24 cellular contexts compared by ENCODE assay signal in the genomic region with DNA sequence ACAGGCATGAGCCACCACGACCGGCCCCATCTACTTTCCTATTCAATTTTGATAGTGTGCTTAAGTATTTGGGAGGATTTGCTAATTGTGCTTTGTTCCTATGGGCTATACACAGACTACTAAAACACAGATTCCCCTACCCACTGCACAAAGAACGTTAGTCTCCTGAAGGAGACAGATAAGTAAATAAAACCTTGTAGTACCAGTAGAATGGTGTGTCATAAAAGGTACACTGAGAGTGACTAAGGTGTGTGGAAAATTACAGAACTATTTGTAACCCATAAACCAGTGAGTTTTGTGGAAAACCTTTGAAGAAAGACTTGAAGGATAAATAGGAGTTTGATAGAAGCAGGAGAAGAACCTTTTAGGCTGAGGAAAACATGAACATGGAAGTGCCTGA.
DNase-seq lines count a peak whose midpoint lies in the region; ATAC-seq and TF ChIP-seq lines count a peak whose summit lies in the region.
"Had no signal": no experiment of that assay in that cellular context is flagged by ENCODE, and none has a peak within 500 bp of the region (broad histone marks: within the 10 kb centered on the region; RNA-seq: fewer than 3 reads in every experiment).

No MANE protein-coding gene starts in this region.

- no peaks in the 10 kb centered on the region for H3F3A ChIP-seq in PC-3 (ENCODE audit: low read length, unreplicated experiment)

- no peak overlapping the region for H3K9ac ChIP-seq in PC-3 (ENCODE audit: low read length)
- H3K9ac ChIP-seq: BLaER1 had no signal

- CTCF ChIA-PET in PC-3 (lab: Charles Lee): no interaction called here

- H3K79me2 ChIP-seq in PC-3 (ENCODE audit: low read length): no peaks in the 10 kb centered on the region

- 0 out of 2 replicates have a peak overlapping the region, but pooled peaks have one; percentile 1 for H3K4me2 ChIP-seq in PC-3 (ENCODE audit: low read length)
- H3K4me2 ChIP-seq: BLaER1 had no signal

- POLR2A ChIA-PET in PC-3 (lab: Charles Lee; ENCODE audit: unreplicated experiment): no interaction called here

- peaks cover 12% of the 10 kb centered on the region for H3K4me1 ChIP-seq in PC-3 (ENCODE audit: insufficient read depth, low read length)
- H3K4me1 ChIP-seq: BE2C, BLaER1 had no signal

- no peaks in the 10 kb centered on the region for H4K20me1 ChIP-seq in PC-3 (ENCODE audit: low read length)
- H4K20me1 ChIP-seq: BLaER1 had no signal

- intact Hi-C loops in PC-3 (cut with micrococcal nuclease): no loop called here
- intact Hi-C loops in left colon (cut with DNase I, micrococcal nuclease): no loop called here
- intact Hi-C loops in posterior cingulate gyrus (cut with DNase I): no loop called here

- no peaks in the 10 kb centered on the region for H3K9me2 ChIP-seq in PC-3 (replicated peaks; ENCODE audit: low read length)

- H3K36me3 ChIP-seq in PC-3 (ENCODE audit: low read depth, low read length): peaks cover 13% of the 10 kb centered on the region
- H3K36me3 ChIP-seq: BE2C had no signal

- DNase-seq in HuH-7 (ENCODE audit: low spot score) (peak; percentile 31), PC-3 (peak; percentile 69), epithelial cell of esophagus (ENCODE audit: low read depth) (peak; percentile 17), left colon (no peak), G401 (ENCODE audit: low spot score) (no peak), posterior cingulate gyrus (no peak), NCI-H510A (lab: John Stamatoyannopoulos, UW) (no peak)
- no peak for DNase-seq in activated CD4-positive, alpha-beta T cell treated with anti-CD3 and anti-CD28 coated beads, Interleukin-2, amount 50 U/mL, for 1 hour
- DNase-seq: 8988T; ACHN; BE2C; C1 segment of cervical spinal cord; CD4-positive, alpha-beta memory T cell; CD4-positive, CD25-positive, alpha-beta regulatory T cell; CD8-positive, alpha-beta memory T cell; COR-L47; DMS 273 treated with DMSO at 0.1 percent for 48 hours; DMS153; DMS53; DMS79; DND-41; EL; GF-D8 had no signal

- no TSS peak for BruUV-seq in PC-3 (replicated peaks; lab: Mats Ljungman, UMichigan)

- H3K4me3 ChIP-seq in PC-3 (ENCODE audit: low read length) (no peak overlapping the region), epithelial cell of esophagus (ENCODE audit: low read length) (no peak overlapping the region)
- H3K4me3 ChIP-seq: BLaER1 had no signal

- no peak overlapping the region for H3K27ac ChIP-seq in PC-3 (ENCODE audit: low read length)
- H3K27ac ChIP-seq: BLaER1 had no signal

- in situ Hi-C loops in G401 (cut with HindIII; ENCODE audit: low sequenced_read_pairs): no loop called here

- ATAC-seq in PC-3 (peak; percentile 90), left colon (peak; percentile 92)

- H3K9me3 ChIP-seq in PC-3 (ENCODE audit: low read length): no peaks in the 10 kb centered on the region
- H3K9me3 ChIP-seq: BE2C had no signal

- H2AFZ ChIP-seq in PC-3 (ENCODE audit: low read length): no peak overlapping the region

- no peaks in the 10 kb centered on the region for H3K27me3 ChIP-seq in PC-3 (ENCODE audit: low read length)
- H3K27me3 ChIP-seq: BE2C, BLaER1 had no signal

- TF ChIP-seq CTCF in PC-3 (conservative IDR thresholded peaks at IDR 0.05; ENCODE audit: low read depth, low read length): no peak
- TF ChIP-seq CTCF in epithelial cell of esophagus (IDR thresholded peaks at IDR 0.05; ENCODE audit: insufficient read depth, low read depth, low read length, missing control alignments): no peak

Comparison
In these comparisons a context has a peak if more than half of its experiments do, and no peak if none do; other contexts are left out.
1. DNase-seq: peak in HuH-7 (single experiment), PC-3 (single experiment) and epithelial cell of esophagus (single experiment); none in left colon (0 of 2), activated CD4-positive, alpha-beta T cell treated with anti-CD3 and anti-CD28 coated beads, Interleukin-2, amount 50 U/mL, for 1 hour (single experiment), G401 (single experiment), posterior cingulate gyrus (0 of 10) and NCI-H510A (single experiment).